ENCODE assay signal across 23 cellular contexts in the genomic region with DNA sequence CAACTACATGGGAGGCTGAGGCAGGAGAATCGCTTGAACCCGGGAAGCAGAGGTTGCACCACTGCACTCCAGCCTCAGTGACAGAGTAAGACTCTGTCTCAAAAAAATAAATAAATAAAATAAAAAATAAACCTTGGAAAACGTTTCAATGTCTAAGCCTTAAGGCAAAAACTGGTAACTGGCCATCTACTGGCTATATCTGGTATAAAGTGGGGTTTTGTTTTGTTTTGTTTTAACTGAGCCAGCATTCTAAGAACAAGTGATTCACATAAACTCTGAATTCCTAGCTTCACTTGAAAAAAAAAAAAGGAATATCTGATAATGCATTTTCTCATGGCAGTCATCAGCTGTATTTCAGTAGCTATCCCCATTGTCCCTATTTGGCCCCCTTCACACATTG.
A peak's percentile ranks its signal among the peaks of the same experiment; 100 is the strongest.
DNase-seq lines count a peak whose midpoint lies in the region; ATAC-seq and TF ChIP-seq lines count a peak whose summit lies in the region.
"Had no signal": no experiment of that assay in that cellular context is flagged by ENCODE, and none has a peak within 500 bp of the region (broad histone marks: within the 10 kb centered on the region; RNA-seq: fewer than 3 reads in every experiment).

No MANE protein-coding gene starts in this region.

- H3K27ac ChIP-seq in foreskin keratinocyte: no peak overlapping the region
- H3K27ac ChIP-seq: 22Rv1; adrenal gland; BLaER1 treated with 17β-estradiol and CSF1 and Interleukin-3, amounts not matched to agents 10 nM and 100 nM; spleen; testis had no signal

- DNase-seq in DMS 273 (lab: John Stamatoyannopoulos, UW; ENCODE audit: unreplicated experiment): peak; percentile 7
- DNase-seq in DMS 273 treated with DMSO at 0.1 percent for 48 hours (lab: John Stamatoyannopoulos, UW): no peak
- no peak for DNase-seq in foreskin keratinocyte
- no peak for DNase-seq in Right ventricle myocardium inferior (ENCODE audit: missing footprints)
- no peak for DNase-seq in Right ventricle myocardium superior
- DNase-seq in hippocampal formation (lab: John Stamatoyannopoulos, UW): no peak
- DNase-seq in DMS114 treated with DMSO at 0.1 percent for 48 hours (lab: John Stamatoyannopoulos, UW; ENCODE audit: unreplicated experiment): no peak
- DNase-seq: activated T-cell treated with anti-CD3 and anti-CD28 coated beads, Interleukin-2, amount 50 U/mL, for 24 hours; adrenal gland; central memory CD4-positive, alpha-beta T cell; erythroblast; KG1; kidney glomerular epithelial cell; NCI-H1694 treated with DMSO at 0.1 percent for 48 hours; NCI-H526 treated with DMSO at 0.1 percent for 48 hours; spleen; stimulated activated CD4-positive, alpha-beta T cell treated with anti-CD3 and anti-CD28 coated beads, Interleukin-4, amount 100 ng/mL, for 1 hour; stimulated activated naive CD4-positive, alpha-beta T cell; testis had no signal

- H3K4me1 ChIP-seq in foreskin keratinocyte: no peaks in the 10 kb centered on the region
- H3K4me1 ChIP-seq: adrenal gland; BLaER1 treated with 17β-estradiol and CSF1 and Interleukin-3, amounts not matched to agents 10 nM and 100 nM; spleen; testis had no signal

- ATAC-seq in foreskin keratinocyte (peak; percentile 29), Right ventricle myocardium inferior (no peak), Right ventricle myocardium superior (ENCODE audit: poor library complexity) (no peak)
- ATAC-seq: activated CD4-positive, CD25-positive, alpha-beta regulatory T cell treated with anti-CD3 and anti-CD28 coated beads, Interleukin-2, amount 50 U/mL, for 24 hours had no signal

- H3K27me3 ChIP-seq in foreskin keratinocyte: no peaks in the 10 kb centered on the region
- H3K27me3 ChIP-seq: adrenal gland; BLaER1 treated with 17β-estradiol and CSF1 and Interleukin-3, amounts not matched to agents 10 nM and 100 nM; spleen; testis had no signal

- intact Hi-C loops in Right ventricle myocardium inferior (cut with DNase I): no loop called here
- intact Hi-C loops in Right ventricle myocardium superior (cut with DNase I): no loop called here

- TF ChIP-seq CTCF in WI38 (IDR thresholded peaks at IDR 0.05; ENCODE audit: low read depth, low read length) (peak; percentile 14; the same call in 1 of the 2 replicates), foreskin keratinocyte (conservative IDR thresholded peaks at IDR 0.05) (peak; percentile 28)

- H3K4me3 ChIP-seq in WI38 (ENCODE audit: low read depth, low read length): no peak overlapping the region
- H3K4me3 ChIP-seq: adrenal gland; BLaER1 treated with 17β-estradiol and CSF1 and Interleukin-3, amounts not matched to agents 10 nM and 100 nM; spleen; testis had no signal
